14 cellular contexts compared by ENCODE assay signal in the genomic region with DNA sequence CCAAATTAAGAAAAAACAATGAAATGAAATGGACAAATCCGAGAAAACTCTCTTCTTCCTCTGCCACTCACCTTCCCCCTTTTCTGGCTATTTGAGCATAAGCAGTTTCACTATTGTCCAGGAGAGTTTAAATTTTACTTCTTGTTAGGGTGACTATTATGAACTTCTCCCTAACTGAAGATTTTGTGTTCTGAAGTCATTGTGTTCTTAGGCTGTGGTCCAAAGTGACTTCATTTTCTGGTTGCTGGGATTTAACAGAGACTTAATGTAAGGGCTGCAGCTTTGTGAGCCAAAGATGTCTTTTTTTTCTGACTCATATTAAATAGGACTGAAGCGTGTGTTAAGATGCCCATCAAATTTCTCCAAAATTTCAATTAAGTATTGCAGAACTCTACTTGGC. TPM values are rescaled to one million over a fixed set of nuclear protein-coding genes. Genes with fewer than 3 reads are reported as not detected.
DNase-seq lines count a peak whose midpoint lies in the region; ATAC-seq and TF ChIP-seq lines count a peak whose summit lies in the region.
"Had no signal": no experiment of that assay in that cellular context is flagged by ENCODE, and none has a peak within 500 bp of the region (broad histone marks: within the 10 kb centered on the region; RNA-seq: fewer than 3 reads in every experiment).

No MANE protein-coding gene starts in this region.

- no peaks in the 10 kb centered on the region for H3K4me1 Mint-ChIP-seq in activated T-cell treated with anti-CD3 and anti-CD28 coated beads, Interleukin-2, amount 50 U/mL, for 72 hours (ENCODE audit: low read depth)

- H3K27me3 ChIP-seq in rectal smooth muscle tissue (ENCODE audit: control insufficient read depth, insufficient read depth, low read length) = no peaks in the 10 kb centered on the region
- H3K27me3 ChIP-seq: gastrocnemius medialis had no signal

- peaks cover 5% of the 10 kb centered on the region in 2 donors for H3K9me3 Mint-ChIP-seq in activated T-cell treated with anti-CD3 and anti-CD28 coated beads, Interleukin-2, amount 50 U/mL, for 72 hours

- DNase-seq in Caki2 (ENCODE audit: low read depth) (peak; percentile 67), fibroblast of the conjunctiva (ENCODE audit: low read depth) (peak; percentile 93), NCI-H146 treated with DMSO at 0.1 percent for 48 hours (lab: John Stamatoyannopoulos, UW; ENCODE audit: unreplicated experiment) (no peak)
- no peak for DNase-seq in activated T-cell treated with anti-CD3 and anti-CD28 coated beads, Interleukin-2, amount 50 U/mL, for 72 hours
- DNase-seq: activated gamma-delta T cell, COR-L47, gastrocnemius medialis, NCI-H82, T-helper 9 cell had no signal

- no peak overlapping the region for H3K4me3 ChIP-seq in rectal smooth muscle tissue (ENCODE audit: low read length)
- H3K4me3 ChIP-seq: gastrocnemius medialis, K562 had no signal

- peak; percentile 58 for ATAC-seq in SK-N-SH treated with all-trans-retinoic acid at 6 μM for 48 hours
- no peak for ATAC-seq in GM21360 (IDR thresholded peaks at IDR 0.05; ENCODE audit: unreplicated experiment)
- no peak for ATAC-seq in activated T-cell treated with anti-CD3 and anti-CD28 coated beads, Interleukin-2, amount 50 U/mL, for 72 hours (replicated peaks in 1 of 2)
- ATAC-seq in HG03432 (IDR thresholded peaks at IDR 0.05; ENCODE audit: unreplicated experiment) = no peak
- ATAC-seq: gastrocnemius medialis, K562 had no signal

- no peaks in the 10 kb centered on the region for H3K36me3 ChIP-seq in rectal smooth muscle tissue (ENCODE audit: control insufficient read depth, insufficient read depth, low read length)
- H3K36me3 ChIP-seq: gastrocnemius medialis had no signal

- peaks cover 2 to 4% of the 10 kb centered on the region in 2 donors for H3K36me3 Mint-ChIP-seq in activated T-cell treated with anti-CD3 and anti-CD28 coated beads, Interleukin-2, amount 50 U/mL, for 72 hours (ENCODE audit: insufficient read depth in 2 of 2)

- H3K9ac ChIP-seq in rectal smooth muscle tissue (ENCODE audit: low read length) = no peak overlapping the region

- H3K27ac Mint-ChIP-seq in activated T-cell treated with anti-CD3 and anti-CD28 coated beads, Interleukin-2, amount 50 U/mL, for 72 hours = no peak overlapping the region

- H3K4me3 Mint-ChIP-seq in activated T-cell treated with anti-CD3 and anti-CD28 coated beads, Interleukin-2, amount 50 U/mL, for 72 hours = no peak overlapping the region

- in situ Hi-C loops in Caki2 (cut with HindIII; ENCODE audit: low pct_unique_long_range_greater_than_20kb, low sequenced_read_pairs) = no loop called here

- peak overlapping the region; percentile 51 for H3K27ac ChIP-seq in rectal smooth muscle tissue (ENCODE audit: low read depth, low read length)
- H3K27ac ChIP-seq: gastrocnemius medialis had no signal

- peaks cover 7% of the 10 kb centered on the region for H3K27me3 Mint-ChIP-seq in activated T-cell treated with anti-CD3 and anti-CD28 coated beads, Interleukin-2, amount 50 U/mL, for 72 hours (ENCODE audit: low read depth)

- H3K4me1 ChIP-seq in rectal smooth muscle tissue (ENCODE audit: control insufficient read depth, insufficient read depth, low read length) = peaks cover 12% of the 10 kb centered on the region
- H3K4me1 ChIP-seq: gastrocnemius medialis had no signal

TF ChIP-seq in SK-N-SH treated with all-trans-retinoic acid at 6 μM for 48 hours, 23 proteins besides CTCF, POLR2A, EP300 and RAD21:
- no peak for TF ChIP-seq PPARA (CRISPR knock-in tag; IDR thresholded peaks at IDR 0.05; ENCODE audit: borderline replicate concordance)
- no peak for TF ChIP-seq ESRRG (CRISPR knock-in tag; IDR thresholded peaks at IDR 0.05)
- TF ChIP-seq, protein P1, sequence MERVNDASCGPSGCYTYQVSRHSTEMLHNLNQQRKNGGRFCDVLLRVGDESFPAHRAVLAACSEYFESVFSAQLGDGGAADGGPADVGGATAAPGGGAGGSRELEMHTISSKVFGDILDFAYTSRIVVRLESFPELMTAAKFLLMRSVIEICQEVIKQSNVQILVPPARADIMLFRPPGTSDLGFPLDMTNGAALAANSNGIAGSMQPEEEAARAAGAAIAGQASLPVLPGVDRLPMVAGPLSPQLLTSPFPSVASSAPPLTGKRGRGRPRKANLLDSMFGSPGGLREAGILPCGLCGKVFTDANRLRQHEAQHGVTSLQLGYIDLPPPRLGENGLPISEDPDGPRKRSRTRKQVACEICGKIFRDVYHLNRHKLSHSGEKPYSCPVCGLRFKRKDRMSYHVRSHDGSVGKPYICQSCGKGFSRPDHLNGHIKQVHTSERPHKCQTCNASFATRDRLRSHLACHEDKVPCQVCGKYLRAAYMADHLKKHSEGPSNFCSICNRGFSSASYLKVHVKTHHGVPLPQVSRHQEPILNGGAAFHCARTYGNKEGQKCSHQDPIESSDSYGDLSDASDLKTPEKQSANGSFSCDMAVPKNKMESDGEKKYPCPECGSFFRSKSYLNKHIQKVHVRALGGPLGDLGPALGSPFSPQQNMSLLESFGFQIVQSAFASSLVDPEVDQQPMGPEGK (CRISPR knock-in tag; IDR thresholded peaks at IDR 0.05; ENCODE audit: borderline replicate concordance) = no peak
- no peak for TF ChIP-seq ZNF565 (CRISPR knock-in tag; conservative IDR thresholded peaks at IDR 0.05; ENCODE audit: low read depth)
- TF ChIP-seq CREB5 (CRISPR knock-in tag; IDR thresholded peaks at IDR 0.05; ENCODE audit: low read depth) = peak; percentile 64; the same call in 1 of the 2 replicates
- TF ChIP-seq CSDC2 (CRISPR knock-in tag; IDR thresholded peaks at IDR 0.05) = no peak
- TF ChIP-seq ZNF8 (CRISPR knock-in tag; IDR thresholded peaks at IDR 0.05) = no peak
- TF ChIP-seq ZNF70 (CRISPR knock-in tag; IDR thresholded peaks at IDR 0.05) = no peak
- no peak for TF ChIP-seq SNAI2 (CRISPR knock-in tag; IDR thresholded peaks at IDR 0.05)

RNA-seq across cellular contexts. Expression of gene FSTL1, which starts 46.5 kb away (rescaled TPM):
- 6.6 and 8.0 TPM in 2 replicates for total RNA-seq in Caki2 (2014; rRNA removed; shearing (Covaris generic); ENCODE audit: low replicate concordance)
- 1 to 10 TPM; 1.3 to 1.7 TPM for total RNA-seq in activated T-cell treated with anti-CD3 and anti-CD28 coated beads, Interleukin-2, amount 50 U/mL, for 72 hours

Comparison
In these comparisons a context has a peak if more than half of its experiments do, and no peak if none do; other contexts are left out.
1. DNase-seq: peak in Caki2 (single experiment) and fibroblast of the conjunctiva (single experiment); none in NCI-H146 treated with DMSO at 0.1 percent for 48 hours (single experiment) and activated T-cell treated with anti-CD3 and anti-CD28 coated beads, Interleukin-2, amount 50 U/mL, for 72 hours (0 of 2).